In genomic region chr3:14203521-14204079, GRCh38 we compare ENCODE assay signal across 8 cellular contexts. TPM values are rescaled to one million over a fixed set of nuclear protein-coding genes. Genes with fewer than 3 reads are reported as not detected.
DNase-seq lines count a peak whose midpoint lies in the region; TF ChIP-seq lines count a peak whose summit lies in the region.

No MANE protein-coding gene starts in this region.

- no TSS peak for BruUV-seq in PC-9 (replicated peaks; lab: Mats Ljungman, UMichigan)

- 40 to 48% (median 44%) methylated on average over 10 of the region's 10 CpGs for WGBS in ovary, 3 donors

- H3K27me3 ChIP-seq in PC-9 (ENCODE audit: insufficient read depth, low read depth), result no peaks in the 10 kb centered on the region
- H3K27me3 ChIP-seq in ovary, result no peaks in the 10 kb centered on the region

- H2AFZ ChIP-seq in PC-9, result no peak overlapping the region

- H3K27ac ChIP-seq in PC-9 (no peak overlapping the region), ovary (peak overlapping the region in 1 of 2 donors; percentile 3)

- no peaks in the 10 kb centered on the region for H4K20me1 ChIP-seq in PC-9 (ENCODE audit: insufficient read depth)

- TF ChIP-seq CTCF in PC-9 (conservative IDR thresholded peaks at IDR 0.05) (peak; percentile 96), ovary (IDR thresholded peaks at IDR 0.05) (peak; percentile 86 to 93 (median 90))

- H3K4me1 ChIP-seq in PC-9 (replicated peaks; ENCODE audit: insufficient read depth), result peaks cover 39% of the 10 kb centered on the region
- peaks cover 19% of the 10 kb centered on the region for H3K4me1 ChIP-seq in ovary (ENCODE audit: insufficient read depth)

- CTCF ChIA-PET in PC-9 (lab: Charles Lee), result interaction anchor here (0.6 to 2.4 kb wide), 36 partner anchors 14 to 718 kb away, joined by 3 to 40 read pairs (median 5); partner anchors contain the start of genes LSM3, SLC6A6 and XPC

- H3K4me2 ChIP-seq in PC-9, result peak overlapping the region; percentile 31

- POLR2A ChIA-PET in PC-9 (lab: Charles Lee; ENCODE audit: unreplicated experiment), result interaction anchor here (0.7 kb wide), 1 partner anchor 364 kb away, joined by 4 read pairs; no protein-coding TSS in a partner anchor

- no peaks in the 10 kb centered on the region for H3K9me3 ChIP-seq in PC-9 (ENCODE audit: insufficient read depth, low read depth)
- H3K9me3 ChIP-seq in ovary, result no peaks in the 10 kb centered on the region

- H3K4me3 ChIP-seq in PC-9 (no peak overlapping the region), ovary (no peak overlapping the region)

- H3F3A ChIP-seq in PC-9 (ENCODE audit: insufficient read depth, low read depth), result peaks cover 32% of the 10 kb centered on the region; the same call in 1 of the 2 replicates

- H3K36me3 ChIP-seq in PC-9 (ENCODE audit: low read depth), result no peaks in the 10 kb centered on the region
- no peaks in the 10 kb centered on the region for H3K36me3 ChIP-seq in ovary

- no peak for TF ChIP-seq EP300 in ovary (IDR thresholded peaks at IDR 0.05)

- intact Hi-C loops in PC-9 (cut with micrococcal nuclease; ENCODE audit: unreplicated experiment) (loop anchor here (1.0 to 10.0 kb wide), 10 partner anchors 26 to 579 kb away; partner anchors contain the start of gene SLC6A6), ovary (cut with DNase I) (loop anchor here (2.0 to 10.0 kb wide), 8 partner anchors 51 to 721 kb away; partner anchors contain the start of gene SLC6A6 (in 2 of the 4))

- H3K79me2 ChIP-seq in PC-9 (ENCODE audit: low read depth), result no peaks in the 10 kb centered on the region

- DNase-seq in NCI-H1417 (lab: John Stamatoyannopoulos, UW), result peak; percentile 20 to 67 (median 40)
- DNase-seq in NCI-H1417 treated with DMSO at 0.1 percent for 48 hours (lab: John Stamatoyannopoulos, UW), result no peak
- peak in 63 of 76 experiments; percentile 4 to 73 (median 42) for DNase-seq in HUDEP-2 (lab: John Stamatoyannopoulos, UW; ENCODE audit: unreplicated experiment in 76 of 76)
- DNase-seq in PC-9, result peak; percentile 62 to 63
- peak; percentile 27 for DNase-seq in activated gamma-delta T cell treated with anti-CD3 and anti-CD28 coated beads, Interleukin-2, amount 50 U/mL, for 16 hours (ENCODE audit: low read depth)
- peak; percentile 76 for DNase-seq in germinal center (ENCODE audit: low spot score)
- DNase-seq in ovary, result peak; percentile 72 to 84 (median 74)
- no peak for DNase-seq in GOT3 (lab: John Stamatoyannopoulos, UW)

- no peak for TF ChIP-seq POLR2A in ovary (IDR thresholded peaks at IDR 0.05)

- H3K9me2 ChIP-seq in PC-9 (ENCODE audit: insufficient read depth), result no peaks in the 10 kb centered on the region

RNA-seq across cellular contexts. Expression of gene LSM3, which starts 25.0 kb away (rescaled TPM):
- total RNA-seq in PC-9 (2021), result 8.7 and 18.3 TPM in 2 replicates
- 10 to 100 TPM in 3 of 7 donors, 1 to 10 TPM in 4; 7.9 to 12.0 (median 9.7) TPM for total RNA-seq in ovary
- polyA plus RNA-seq in ovary, result 10 to 100 TPM; 11.2 to 18.6 TPM

RNA-seq across cellular contexts. Expression of gene XPC, which starts 25.2 kb away (rescaled TPM):
- 27.1 and 28.8 TPM in 2 replicates for total RNA-seq in PC-9 (2021)
- 10 to 100 TPM; 38.7 to 50.8 (median 40.6) TPM for total RNA-seq in ovary
- polyA plus RNA-seq in ovary, result 10 to 100 TPM; 36.2 to 63.1 TPM

Comparison
In these comparisons a context has a peak if more than half of its experiments do, and no peak if none do; other contexts are left out.
1. DNase-seq: peak in NCI-H1417 (3 of 3), HUDEP-2 (63 of 76), PC-9 (2 of 2), activated gamma-delta T cell treated with anti-CD3 and anti-CD28 coated beads, Interleukin-2, amount 50 U/mL, for 16 hours (single experiment), germinal center (single experiment) and ovary (5 of 5); none in NCI-H1417 treated with DMSO at 0.1 percent for 48 hours (single experiment) and GOT3 (single experiment).